ENCODE assay signal across 29 cellular contexts in genomic region chr5:5906778-5907177, GRCh38.
"Had no signal": no experiment of that assay in that cellular context is flagged by ENCODE, and none has a peak within 500 bp of the region (broad histone marks: within the 10 kb centered on the region; RNA-seq: fewer than 3 reads in every experiment).

No MANE protein-coding gene starts in this region.

- H3K4me3 Mint-ChIP-seq: dendritic cell treated with granulocyte-macrophage colony-stimulating factor and Interleukin-4, amounts not matched to agents 40 ng/mL and 50 ng/mL, for 4 days; effector memory CD8-positive, alpha-beta T cell; endodermal cell had no signal

- H3K27ac Mint-ChIP-seq: dendritic cell treated with granulocyte-macrophage colony-stimulating factor and Interleukin-4, amounts not matched to agents 40 ng/mL and 50 ng/mL, for 4 days; effector memory CD8-positive, alpha-beta T cell; endodermal cell had no signal

- H3K36me3 ChIP-seq: colonic mucosa, esophagus muscularis mucosa, esophagus squamous epithelium, gastrocnemius medialis, gastroesophageal sphincter, heart left ventricle, heart right ventricle had no signal

- H3K4me3 ChIP-seq: colonic mucosa, coronary artery, dorsolateral prefrontal cortex, esophagus muscularis mucosa, esophagus squamous epithelium, gastrocnemius medialis, gastroesophageal sphincter, heart left ventricle, heart right ventricle had no signal

- H3K4me1 Mint-ChIP-seq: endodermal cell had no signal

- ATAC-seq: effector memory CD8-positive, alpha-beta T cell; esophagus mucosa; foreskin keratinocyte; gastrocnemius medialis; gastroesophageal sphincter; heart left ventricle; heart right ventricle had no signal

- H3K27ac ChIP-seq: colonic mucosa, coronary artery, dorsolateral prefrontal cortex, epithelial cell of prostate, esophagus muscularis mucosa, esophagus squamous epithelium, foreskin keratinocyte, gastrocnemius medialis, gastroesophageal sphincter, heart left ventricle, heart right ventricle had no signal

- H3K9me3 Mint-ChIP-seq: dendritic cell treated with granulocyte-macrophage colony-stimulating factor and Interleukin-4, amounts not matched to agents 40 ng/mL and 50 ng/mL, for 4 days; endodermal cell had no signal

- DNase-seq: colonic mucosa; cortex of kidney; dermis blood vessel endothelial cell; dorsolateral prefrontal cortex; effector CD4-positive, alpha-beta T cell; effector CD8-positive, alpha-beta T cell; effector memory CD4-positive, alpha-beta T cell; effector memory CD8-positive, alpha-beta T cell; endodermal cell; erythroblast; esophagus squamous epithelium; foreskin fibroblast; foreskin keratinocyte; foreskin melanocyte; gastrocnemius medialis; glutamatergic neuron; head of caudate nucleus; heart left ventricle; heart right ventricle had no signal

- H3K27me3 Mint-ChIP-seq: dendritic cell treated with granulocyte-macrophage colony-stimulating factor and Interleukin-4, amounts not matched to agents 40 ng/mL and 50 ng/mL, for 4 days had no signal

- H3K9me3 ChIP-seq: colonic mucosa, esophagus muscularis mucosa, esophagus squamous epithelium, gastrocnemius medialis, gastroesophageal sphincter, heart left ventricle, heart right ventricle had no signal

- H3K27me3 ChIP-seq: colonic mucosa, esophagus muscularis mucosa, esophagus squamous epithelium, foreskin keratinocyte, gastrocnemius medialis, gastroesophageal sphincter, heart right ventricle had no signal

- H3K4me1 ChIP-seq: colonic mucosa, esophagus muscularis mucosa, esophagus squamous epithelium, foreskin keratinocyte, gastrocnemius medialis, gastroesophageal sphincter, heart left ventricle, heart right ventricle had no signal

- FAIRE-seq: colon, endometrium, endothelial cell of umbilical vein, frontal cortex had no signal
